In genomic region chr22:20549232-20549841, GRCh38 we compare ENCODE assay signal across 8 cellular contexts. TPM values are rescaled to one million over a fixed set of nuclear protein-coding genes. Genes with fewer than 3 reads are reported as not detected.
A peak's percentile ranks its signal among the peaks of the same experiment; 100 is the strongest.
DNase-seq lines count a peak whose midpoint lies in the region; ATAC-seq lines count a peak whose summit lies in the region.

No MANE protein-coding gene starts in this region.

- DNase-seq in activated gamma-delta T cell treated with Interleukin-2 at 50 U/mL for 16 hours (peak; percentile 68), activated gamma-delta T cell (lab: John Stamatoyannopoulos, UW) (no peak), iris pigment epithelial cell (ENCODE audit: low read depth) (peak; percentile 61), HT-29 (ENCODE audit: low spot score) (no peak)
- no peak for DNase-seq in activated naive CD4-positive, alpha-beta T cell treated with anti-CD3 and anti-CD28 coated beads, Interleukin-2, amount 50 U/mL, for 72 hours (ENCODE audit: low spot score in 2 of 2)

- H3K9ac ChIP-seq in stomach smooth muscle (ENCODE audit: low read length in 2 of 2): peak overlapping the region in 1 of 2 donors; percentile 14

- H3K4me1 ChIP-seq in stomach smooth muscle (ENCODE audit: control insufficient read depth, insufficient read depth, low read length): peaks cover 52% of the 10 kb centered on the region

- ATAC-seq in activated naive CD4-positive, alpha-beta T cell treated with anti-CD3 and anti-CD28 coated beads, Interleukin-2, amount 50 U/mL, for 72 hours: peak in 1 of 2 donors; percentile 23
- no peak for ATAC-seq in GM18511 (IDR thresholded peaks at IDR 0.05; ENCODE audit: unreplicated experiment)
- ATAC-seq in HG02623 (IDR thresholded peaks at IDR 0.05; ENCODE audit: unreplicated experiment): no peak

- H3K9me3 Mint-ChIP-seq in activated naive CD4-positive, alpha-beta T cell treated with anti-CD3 and anti-CD28 coated beads, Interleukin-2, amount 50 U/mL, for 72 hours: no peaks in the 10 kb centered on the region

- H3K27ac Mint-ChIP-seq in activated naive CD4-positive, alpha-beta T cell treated with anti-CD3 and anti-CD28 coated beads, Interleukin-2, amount 50 U/mL, for 72 hours: peak overlapping the region; percentile 98

- peaks cover 12 to 22% of the 10 kb centered on the region in 2 donors for H3K36me3 ChIP-seq in stomach smooth muscle (ENCODE audit: control insufficient read depth in 2 of 2, insufficient read depth in 2 of 2, low read length in 2 of 2)

- H3K27me3 ChIP-seq in stomach smooth muscle (ENCODE audit: control insufficient read depth in 1 of 2, insufficient read depth in 2 of 2, low read length in 2 of 2): no peaks in the 10 kb centered on the region

- no peak overlapping the region for H3K4me3 ChIP-seq in stomach smooth muscle (ENCODE audit: low read length in 2 of 2)

- H3K36me3 Mint-ChIP-seq in activated naive CD4-positive, alpha-beta T cell treated with anti-CD3 and anti-CD28 coated beads, Interleukin-2, amount 50 U/mL, for 72 hours: peaks cover 6 to 35% of the 10 kb centered on the region in 2 donors

- no peaks in the 10 kb centered on the region for H3K9me3 ChIP-seq in stomach smooth muscle (ENCODE audit: control insufficient read depth in 2 of 2, low read length in 2 of 2)

- H3K27ac ChIP-seq in stomach smooth muscle (ENCODE audit: low read length): peak overlapping the region; percentile 79

RNA-seq across cellular contexts. Expression of gene MED15, which starts 41.9 kb away (rescaled TPM):
- 100 to 1,000 TPM in 1 of 2 donors, 10 to 100 TPM in 1; 88.9 to 137 TPM for total RNA-seq in activated naive CD4-positive, alpha-beta T cell treated with anti-CD3 and anti-CD28 coated beads, Interleukin-2, amount 50 U/mL, for 72 hours
- total RNA-seq in HT-29 (2014; rRNA removed; shearing (Covaris generic)): 110 and 127 TPM in 2 replicates

RNA-seq across cellular contexts. Expression of gene KLHL22, which starts 53.7 kb away (rescaled TPM):
- total RNA-seq in activated naive CD4-positive, alpha-beta T cell treated with anti-CD3 and anti-CD28 coated beads, Interleukin-2, amount 50 U/mL, for 72 hours: 10 to 100 TPM; 18.0 to 20.2 TPM
- 12.8 and 15.7 TPM in 2 replicates for total RNA-seq in HT-29 (2014; rRNA removed; shearing (Covaris generic))

Comparison
In these comparisons a context has a peak if more than half of its experiments do, and no peak if none do; other contexts are left out.
1. DNase-seq: peak in activated gamma-delta T cell treated with Interleukin-2 at 50 U/mL for 16 hours (single experiment) and iris pigment epithelial cell (single experiment); none in activated gamma-delta T cell (single experiment), activated naive CD4-positive, alpha-beta T cell treated with anti-CD3 and anti-CD28 coated beads, Interleukin-2, amount 50 U/mL, for 72 hours (0 of 2) and HT-29 (single experiment).